In the genomic region with DNA sequence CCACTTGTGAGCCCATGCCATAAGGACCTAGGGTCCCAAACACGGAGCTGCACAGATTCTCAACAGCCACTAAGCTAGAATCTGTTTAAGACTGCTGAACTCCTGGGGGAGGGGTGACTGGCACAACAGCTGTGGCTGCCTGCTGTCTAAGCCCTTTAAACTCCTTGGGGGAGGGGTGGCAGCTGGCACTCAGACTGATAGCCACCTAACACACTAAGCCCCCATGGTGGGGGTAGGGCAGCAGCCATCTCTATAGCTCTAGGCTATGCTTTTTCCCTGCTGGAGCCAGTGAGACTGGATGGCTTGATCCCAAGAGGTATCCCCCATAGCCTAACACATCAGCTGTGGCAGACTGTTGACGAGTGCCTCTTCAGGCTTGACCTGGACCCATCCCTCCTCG, we compare ENCODE assay signal across 19 cellular contexts.
DNase-seq lines count a peak whose midpoint lies in the region; ATAC-seq and TF ChIP-seq lines count a peak whose summit lies in the region.
"Had no signal": no experiment of that assay in that cellular context is flagged by ENCODE, and none has a peak within 500 bp of the region (broad histone marks: within the 10 kb centered on the region; RNA-seq: fewer than 3 reads in every experiment).

No MANE protein-coding gene starts in this region.

- H3K27ac ChIP-seq in A673 (ENCODE audit: low read depth, low read length, poor library complexity, severe bottlenecking) (no peak overlapping the region), DND-41 (ENCODE audit: low read length) (no peak overlapping the region)
- H3K27ac ChIP-seq: A549, C4-2B had no signal

- BruUV-seq in A673 (replicated peaks; lab: Mats Ljungman, UMichigan): no TSS peak

- intact Hi-C loops in A673 (cut with micrococcal nuclease; ENCODE audit: unreplicated experiment): no loop called here

- DNase-seq in A673 (ENCODE audit: low spot score): peak; percentile 37
- peak; percentile 46 for DNase-seq in DND-41
- DNase-seq in NCI-H82 (lab: John Stamatoyannopoulos, UW): peak; percentile 99
- peak; percentile 9 for DNase-seq in iPS-NIHi11 (ENCODE audit: low spot score)
- DNase-seq in globus pallidus (ENCODE audit: low spot score): no peak
- DNase-seq in amygdala (lab: John Stamatoyannopoulos, UW): no peak
- DNase-seq: DMS53; HFFc6; MG63; NCI-H1092 treated with DMSO at 0.1 percent for 48 hours; NCI-H1694 treated with DMSO at 0.1 percent for 48 hours; NCI-H510A; NK-92 treated with Interleukin-12 subunit alpha and Interleukin-12 subunit beta, amount 100 ng/mL, for 24 hours; RPMI8226; SIG-M5 had no signal

- H3K9me3 ChIP-seq in A673 (ENCODE audit: low read depth, low read length, poor library complexity, severe bottlenecking): no peaks in the 10 kb centered on the region
- no peaks in the 10 kb centered on the region for H3K9me3 ChIP-seq in DND-41 (ENCODE audit: insufficient read depth, low read length, severe bottlenecking)
- H3K9me3 ChIP-seq: A549, MG63 had no signal

- H2AFZ ChIP-seq in DND-41 (ENCODE audit: low read depth, low read length): no peak overlapping the region

- CTCF ChIA-PET in A673 (lab: Charles Lee): no interaction called here

- H3K36me3 ChIP-seq in A673 (ENCODE audit: insufficient read depth, low read length, poor library complexity, severe bottlenecking): no peaks in the 10 kb centered on the region
- H3K36me3 ChIP-seq in DND-41 (ENCODE audit: insufficient read depth, low read length): no peaks in the 10 kb centered on the region
- H3K36me3 ChIP-seq: MG63 had no signal

- no peak for TF ChIP-seq CTCF in A673 (conservative IDR thresholded peaks at IDR 0.05; ENCODE audit: low read depth, low read length)
- no peak for TF ChIP-seq CTCF in DND-41 (IDR thresholded peaks at IDR 0.05; ENCODE audit: borderline replicate concordance, extremely low read depth, low read length, poor library complexity, severe bottlenecking)

- H3K27me3 ChIP-seq in A673 (replicated peaks; ENCODE audit: insufficient read depth, low read depth, low read length, poor library complexity): no peaks in the 10 kb centered on the region
- H3K27me3 ChIP-seq in DND-41 (ENCODE audit: insufficient read depth, low read length, poor library complexity): no peaks in the 10 kb centered on the region
- H3K27me3 ChIP-seq: MG63 had no signal

- no peak overlapping the region for H3K4me2 ChIP-seq in DND-41 (ENCODE audit: insufficient read depth, low read length)
- H3K4me2 ChIP-seq: A549 had no signal

- no peak overlapping the region for H3K4me3 ChIP-seq in A673 (ENCODE audit: low read depth, low read length, poor library complexity, severe bottlenecking)
- H3K4me3 ChIP-seq in DND-41 (ENCODE audit: low read depth in 1 of 2, low read length in 2 of 2): no peak overlapping the region
- H3K4me3 ChIP-seq: A549, MG63 had no signal

- ATAC-seq in DND-41 (ENCODE audit: insufficient read depth, low read depth) (peak; percentile 66), HG03432 (IDR thresholded peaks at IDR 0.05; ENCODE audit: unreplicated experiment) (no peak), HG02588 (IDR thresholded peaks at IDR 0.05; ENCODE audit: unreplicated experiment) (no peak)
- ATAC-seq: A549 had no signal

- no peak overlapping the region for H3K9ac ChIP-seq in DND-41 (ENCODE audit: low read depth, low read length)

- no peaks in the 10 kb centered on the region for H3K4me1 ChIP-seq in A673 (ENCODE audit: insufficient read depth, low read length, poor library complexity, severe bottlenecking)
- H3K4me1 ChIP-seq in DND-41 (ENCODE audit: insufficient read depth, low read length): no peaks in the 10 kb centered on the region
- H3K4me1 ChIP-seq: A549 had no signal

- POLR2A ChIA-PET in A673 (lab: Charles Lee; ENCODE audit: low non-redundant PET): no interaction called here

- no peaks in the 10 kb centered on the region for H3K79me2 ChIP-seq in DND-41 (ENCODE audit: insufficient read depth, low read length)

- H4K20me1 ChIP-seq in DND-41 (ENCODE audit: insufficient read depth, low read length): no peaks in the 10 kb centered on the region

Comparison
In these comparisons a context has a peak if more than half of its experiments do, and no peak if none do; other contexts are left out.
1. DNase-seq: peak in A673 (single experiment), DND-41 (single experiment), NCI-H82 (single experiment) and iPS-NIHi11 (single experiment); none in globus pallidus (single experiment) and amygdala (0 of 56).